Comparison of ENCODE assay signal across 8 cellular contexts in genomic region chr9:130171226-130172148, GRCh38. TPM values are rescaled to one million over a fixed set of nuclear protein-coding genes. Genes with fewer than 3 reads are reported as not detected.
DNase-seq lines count a peak whose midpoint lies in the region; TF ChIP-seq lines count a peak whose summit lies in the region.

No MANE protein-coding gene starts in this region.

- no peaks in the 10 kb centered on the region for H3K27me3 ChIP-seq in mesenchymal stem cell (ENCODE audit: control insufficient read depth in 1 of 2, insufficient read depth in 1 of 2, low read length in 2 of 2)
- no peaks in the 10 kb centered on the region for H3K27me3 ChIP-seq in uterus

- no peak overlapping the region for H3K14ac ChIP-seq in mesenchymal stem cell (ENCODE audit: low read length in 2 of 2)

- H3K27me3 Mint-ChIP-seq in activated naive CD4-positive, alpha-beta T cell treated with anti-CD3 and anti-CD28 coated beads, Interleukin-2, amount 50 U/mL, for 24 hours = peaks cover 5% of the 10 kb centered on the region

- H2BK15ac ChIP-seq in mesenchymal stem cell (ENCODE audit: low read depth, poor library complexity, severe bottlenecking) = peak overlapping the region; percentile 88

- H2BK120ac ChIP-seq in mesenchymal stem cell (ENCODE audit: low read depth, low read length) = peak overlapping the region; percentile 54

- H3K9me3 ChIP-seq in mesenchymal stem cell (ENCODE audit: control insufficient read depth, low read length) = no peaks in the 10 kb centered on the region
- H3K9me3 ChIP-seq in uterus = no peaks in the 10 kb centered on the region

- H4K91ac ChIP-seq in mesenchymal stem cell (ENCODE audit: low read length) = peak overlapping the region; percentile 70

- 31% methylated on average over 36 of the region's 45 CpGs for WGBS in mesenchymal stem cell

- H3K36me3 Mint-ChIP-seq in activated naive CD4-positive, alpha-beta T cell treated with anti-CD3 and anti-CD28 coated beads, Interleukin-2, amount 50 U/mL, for 24 hours = no peaks in the 10 kb centered on the region

- peak overlapping the region; percentile 43 for H2AFZ ChIP-seq in mesenchymal stem cell (ENCODE audit: low read depth, low read length)

- no peak overlapping the region for H2AK5ac ChIP-seq in mesenchymal stem cell (ENCODE audit: low read length, severe bottlenecking)

- DNase-seq in activated naive CD4-positive, alpha-beta T cell (lab: John Stamatoyannopoulos, UW) = no peak
- peak; percentile 66 for DNase-seq in cerebellar cortex (ENCODE audit: low spot score)
- no peak for DNase-seq in mesenchymal stem cell
- no peak for DNase-seq in uterus
- DNase-seq in NCI-H1048 (lab: John Stamatoyannopoulos, UW) = no peak
- no peak for DNase-seq in posterior vena cava (ENCODE audit: low spot score)
- no peak for DNase-seq in erythroblast (lab: John Stamatoyannopoulos, UW)

- H3K23ac ChIP-seq in mesenchymal stem cell (ENCODE audit: low read length in 2 of 2) = peak overlapping the region in 1 of 2 experiments; percentile 18

- H3K9ac ChIP-seq in mesenchymal stem cell (ENCODE audit: low read length) = peak overlapping the region; percentile 61

- peak overlapping the region in 1 of 2 experiments; percentile 97 for H2BK12ac ChIP-seq in mesenchymal stem cell (ENCODE audit: low read length in 2 of 2)

- H3K4me3 Mint-ChIP-seq in activated naive CD4-positive, alpha-beta T cell treated with anti-CD3 and anti-CD28 coated beads, Interleukin-2, amount 50 U/mL, for 24 hours = peak overlapping the region; percentile 76

- no peak for TF ChIP-seq CTCF in uterus (IDR thresholded peaks at IDR 0.05)

- H3K36me3 ChIP-seq in mesenchymal stem cell (ENCODE audit: control insufficient read depth in 1 of 2, insufficient read depth in 2 of 2, low read depth in 1 of 2, low read length in 2 of 2) (peaks cover 2 to 19% of the 10 kb centered on the region in 2 experiments), uterus (no peaks in the 10 kb centered on the region)

- no peak overlapping the region for H3K27ac Mint-ChIP-seq in activated naive CD4-positive, alpha-beta T cell treated with anti-CD3 and anti-CD28 coated beads, Interleukin-2, amount 50 U/mL, for 24 hours

- peaks cover 5% of the 10 kb centered on the region for H3K4me1 Mint-ChIP-seq in activated naive CD4-positive, alpha-beta T cell treated with anti-CD3 and anti-CD28 coated beads, Interleukin-2, amount 50 U/mL, for 24 hours

- H3K27ac ChIP-seq in mesenchymal stem cell (ENCODE audit: low read length, poor library complexity, severe bottlenecking) (no peak overlapping the region), uterus (peak overlapping the region; percentile 49 to 66)

- H3K4me2 ChIP-seq in mesenchymal stem cell (ENCODE audit: low read length, poor library complexity, severe bottlenecking) = peak overlapping the region; percentile 82

- peak overlapping the region; percentile 74 to 83 for H3K4me3 ChIP-seq in mesenchymal stem cell (ENCODE audit: insufficient read depth in 1 of 2, low read depth in 1 of 2, low read length in 2 of 2)
- H3K4me3 ChIP-seq in uterus = peak overlapping the region; percentile 19 to 45

- no peak for TF ChIP-seq POLR2A in uterus (IDR thresholded peaks at IDR 0.05)
- no peak for TF ChIP-seq POLR2A in erythroblast (IDR thresholded peaks at IDR 0.05; ENCODE audit: low read length)

- peak overlapping the region; percentile 78 for H4K8ac ChIP-seq in mesenchymal stem cell (ENCODE audit: low read length)

- H3K4me1 ChIP-seq in mesenchymal stem cell (ENCODE audit: control insufficient read depth, insufficient read depth, low read depth, low read length) (peaks cover 26% of the 10 kb centered on the region), uterus (no peaks in the 10 kb centered on the region)

- intact Hi-C loops in uterus (cut with DNase I; ENCODE audit: low total_unique reads) = no loop called here
- intact Hi-C loops in posterior vena cava (cut with DNase I) = loop anchor here in 1 of 2 donors (5.0 kb wide), 1 partner anchor 44 kb away; no protein-coding TSS in a partner anchor

- no peak overlapping the region for H2BK5ac ChIP-seq in mesenchymal stem cell (ENCODE audit: low read depth, low read length, poor library complexity, severe bottlenecking)

- H3K79me1 ChIP-seq in mesenchymal stem cell (replicated peaks; ENCODE audit: low read length, poor library complexity, severe bottlenecking) = peaks cover 3% of the 10 kb centered on the region

- H3K18ac ChIP-seq in mesenchymal stem cell (ENCODE audit: low read depth in 1 of 2, low read length in 2 of 2) = peak overlapping the region; percentile 28 to 41

- H3K9me3 Mint-ChIP-seq in activated naive CD4-positive, alpha-beta T cell treated with anti-CD3 and anti-CD28 coated beads, Interleukin-2, amount 50 U/mL, for 24 hours = no peaks in the 10 kb centered on the region

- H3K4ac ChIP-seq in mesenchymal stem cell (ENCODE audit: low read depth in 1 of 2, low read length in 2 of 2) = peak overlapping the region; percentile 35

RNA-seq across cellular contexts. Expression of gene NCS1, which starts 0.7 kb away (rescaled TPM):
- 38.8 TPM for polyA plus RNA-seq in mesenchymal stem cell (2013, experiment 1 of 2)
- 37.7 TPM for polyA plus RNA-seq in mesenchymal stem cell (2013, experiment 2 of 2)
- total RNA-seq in uterus = 10 to 100 TPM in 3 of 4 donors, 1 to 10 TPM in 1; 4.1 to 99.3 (median 39.0) TPM
- total RNA-seq in posterior vena cava = 100 to 1,000 TPM; 194 to 196 TPM
